12 cellular contexts compared by ENCODE assay signal in the genomic region with DNA sequence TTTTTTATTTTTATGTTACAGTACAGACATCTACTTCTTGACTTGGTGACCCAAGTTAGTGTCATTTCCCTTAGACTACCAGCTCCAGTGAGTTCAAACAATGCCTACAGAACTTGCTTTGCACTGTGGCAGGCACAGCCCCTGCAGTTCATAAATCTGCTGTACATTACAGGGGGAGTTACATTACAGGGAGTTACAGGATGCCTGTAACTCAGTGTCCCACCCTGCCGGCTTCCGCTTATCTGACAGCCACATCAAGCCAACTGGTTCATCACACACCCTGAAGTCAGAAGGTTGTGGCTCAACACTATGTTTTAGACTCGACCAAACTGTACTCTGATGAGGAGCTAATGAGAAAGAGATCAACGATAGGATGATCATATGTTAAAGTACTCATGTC.
"Had no signal": no experiment of that assay in that cellular context is flagged by ENCODE, and none has a peak within 500 bp of the region (broad histone marks: within the 10 kb centered on the region; RNA-seq: fewer than 3 reads in every experiment).

No MANE protein-coding gene starts in this region.

- DNase-seq: activated CD4-positive, alpha-beta memory T cell treated with anti-CD3 and anti-CD28 coated beads for 36 hours; aorta; dorsolateral prefrontal cortex; hypothalamus; midbrain; stimulated activated CD4-positive, alpha-beta T cell treated with anti-CD3 and anti-CD28 coated beads, Interleukin-4, amount 100 ng/mL, for 4 hours; transverse colon had no signal

- H3K27me3 ChIP-seq: breast epithelium, dorsolateral prefrontal cortex, SJSA1, transverse colon had no signal

- H3K36me3 ChIP-seq: breast epithelium, SJSA1, transverse colon had no signal

- H3K27ac ChIP-seq: breast epithelium, dorsolateral prefrontal cortex, parathyroid adenoma, SJSA1 had no signal

- H3K36me3 Mint-ChIP-seq: activated CD4-positive, alpha-beta memory T cell treated with anti-CD3 and anti-CD28 coated beads for 36 hours had no signal

- H3K9me3 Mint-ChIP-seq: activated CD4-positive, alpha-beta memory T cell treated with anti-CD3 and anti-CD28 coated beads for 36 hours had no signal

- ATAC-seq: esophagus mucosa had no signal

- H3K4me1 ChIP-seq: breast epithelium, parathyroid adenoma had no signal

- H3K27ac Mint-ChIP-seq: activated CD4-positive, alpha-beta memory T cell treated with anti-CD3 and anti-CD28 coated beads for 36 hours had no signal

- H3K4me3 ChIP-seq: breast epithelium, dorsolateral prefrontal cortex, lung, SJSA1, transverse colon had no signal

- H3K4me3 Mint-ChIP-seq: activated CD4-positive, alpha-beta memory T cell treated with anti-CD3 and anti-CD28 coated beads for 36 hours had no signal

- H3K9me3 ChIP-seq: breast epithelium, SJSA1, transverse colon had no signal
